In genomic region chr2:43178055-43178598, GRCh38 we compare ENCODE assay signal across 10 cellular contexts. TPM values are rescaled to one million over a fixed set of nuclear protein-coding genes. Genes with fewer than 3 reads are reported as not detected.
DNase-seq lines count a peak whose midpoint lies in the region; ATAC-seq and TF ChIP-seq lines count a peak whose summit lies in the region.
"Had no signal": no experiment of that assay in that cellular context is flagged by ENCODE, and none has a peak within 500 bp of the region (broad histone marks: within the 10 kb centered on the region; RNA-seq: fewer than 3 reads in every experiment).

No MANE protein-coding gene starts in this region.

- CTCF ChIA-PET in AG04450 (lab: Charles Lee) = interaction anchor here (0.7 to 1.1 kb wide), 3 partner anchors 12 to 40 kb away, joined by 3 to 4 read pairs (median 3); no protein-coding TSS in a partner anchor

- peak overlapping the region; percentile 30 to 38 for H3K4me3 Mint-ChIP-seq in effector memory CD8-positive, alpha-beta T cell
- H3K4me3 Mint-ChIP-seq in naive thymus-derived CD8-positive, alpha-beta T cell = peak overlapping the region in 8 of 10 donors; percentile 22 to 73 (median 53)

- peaks cover 62 to 64% of the 10 kb centered on the region in 2 donors for H3K4me1 Mint-ChIP-seq in effector memory CD8-positive, alpha-beta T cell (ENCODE audit: low read depth in 2 of 2)
- peaks cover 35 to 76% (median 66%) of the 10 kb centered on the region in 4 donors for H3K4me1 Mint-ChIP-seq in naive thymus-derived CD8-positive, alpha-beta T cell

- ATAC-seq in effector memory CD8-positive, alpha-beta T cell (replicated peaks) = no peak
- ATAC-seq in naive thymus-derived CD8-positive, alpha-beta T cell = no peak
- ATAC-seq in HG03469 (IDR thresholded peaks at IDR 0.05; ENCODE audit: unreplicated experiment) (no peak), GM18870 (IDR thresholded peaks at IDR 0.05; ENCODE audit: unreplicated experiment) (no peak)

- H3K9me3 Mint-ChIP-seq in effector memory CD8-positive, alpha-beta T cell = no peaks in the 10 kb centered on the region
- H3K9me3 Mint-ChIP-seq in naive thymus-derived CD8-positive, alpha-beta T cell = peaks cover 0 to 19% (median 0%) of the 10 kb centered on the region in 9 donors

- POLR2A ChIA-PET in AG04450 (lab: Yijun Ruan, JAX) = interaction anchor here (1.1 to 2.1 kb wide), 3 partner anchors 15 to 43 kb away, joined by 3 to 8 read pairs (median 7); no protein-coding TSS in a partner anchor
- POLR2A ChIA-PET in naive thymus-derived CD8-positive, alpha-beta T cell (lab: Charles Lee) = interaction anchor here (1.3 to 43.5 kb wide), 9 partner anchors 9 to 132 kb away, joined by 3 to 1530 read pairs (median 5); partner anchors contain the start of gene ZFP36L2

- H3K4me3 ChIP-seq in AG04450 (ENCODE audit: low read depth, low read length) = no peak overlapping the region

- TF ChIP-seq CTCF in AG04450 (IDR thresholded peaks at IDR 0.05; ENCODE audit: low read depth, low read length) = no peak

- peak overlapping the region; percentile 92 to 98 for H3K27ac Mint-ChIP-seq in effector memory CD8-positive, alpha-beta T cell
- H3K27ac Mint-ChIP-seq in naive thymus-derived CD8-positive, alpha-beta T cell = peak overlapping the region; percentile 89 to 99 (median 94)

- no peaks in the 10 kb centered on the region for H3K27me3 ChIP-seq in AG04450 (ENCODE audit: control insufficient read depth, insufficient read depth, low read length)

- H3K36me3 Mint-ChIP-seq in effector memory CD8-positive, alpha-beta T cell (ENCODE audit: insufficient read depth) = peaks cover 12% of the 10 kb centered on the region
- H3K36me3 Mint-ChIP-seq in naive thymus-derived CD8-positive, alpha-beta T cell = peaks cover 0 to 4% (median 0%) of the 10 kb centered on the region in 3 donors

- H3K9me3 ChIP-seq in AG04450 (ENCODE audit: control insufficient read depth, insufficient read depth, low read length) = peaks cover 39% of the 10 kb centered on the region

- H3K27ac ChIP-seq in AG04450 (ENCODE audit: low read depth, low read length) = peak overlapping the region; percentile 83

- DNase-seq in AG04450 (ENCODE audit: low read depth, low spot score) (no peak), NCI-H146 (lab: John Stamatoyannopoulos, UW) (peak; percentile 29), SHP77 (lab: John Stamatoyannopoulos, UW) (no peak), NCI-H748 (lab: John Stamatoyannopoulos, UW; ENCODE audit: unreplicated experiment) (no peak)
- no peak for DNase-seq in effector memory CD8-positive, alpha-beta T cell
- no peak for DNase-seq in naive thymus-derived CD8-positive, alpha-beta T cell
- DNase-seq: activated T-cell treated with anti-CD3 and anti-CD28 coated beads for 4 hours, NCI-H2029 treated with DMSO at 0.1 percent for 48 hours had no signal

- no peaks in the 10 kb centered on the region for H3K27me3 Mint-ChIP-seq in effector memory CD8-positive, alpha-beta T cell
- H3K27me3 Mint-ChIP-seq in naive thymus-derived CD8-positive, alpha-beta T cell = no peaks in the 10 kb centered on the region

RNA-seq across cellular contexts. Expression of gene ZFP36L2, which starts 48.3 kb away (rescaled TPM):
- polyA plus RNA-seq in AG04450 (2011; rRNA removed) = 16.0 and 18.2 TPM in 2 replicates
- 8.8 and 12.5 TPM in 2 replicates for polyA minus RNA-seq in AG04450 (2011; rRNA and poly(A)+ RNA removed)
- 100 to 1,000 TPM; 264 to 274 TPM for total RNA-seq in naive thymus-derived CD8-positive, alpha-beta T cell
- 100 to 1,000 TPM; 222 to 420 (median 390) TPM for polyA plus RNA-seq in naive thymus-derived CD8-positive, alpha-beta T cell

Comparison
In these comparisons a context has a peak if more than half of its experiments do, and no peak if none do; other contexts are left out.
1. RNA of gene ZFP36L2, which starts 48.3 kb away (polyA plus RNA-seq): 222 to 420 TPM in naive thymus-derived CD8-positive, alpha-beta T cell; 16.0 to 18.2 TPM in AG04450; every median in the first group is over 10 times any median in the second.